Comparison of ENCODE assay signal across 12 cellular contexts in genomic region chr6:16800942-16801341, GRCh38. TPM values are rescaled to one million over a fixed set of nuclear protein-coding genes. Genes with fewer than 3 reads are reported as not detected.
DNase-seq lines count a peak whose midpoint lies in the region; TF ChIP-seq lines count a peak whose summit lies in the region.
"Had no signal": no experiment of that assay in that cellular context is flagged by ENCODE, and none has a peak within 500 bp of the region (broad histone marks: within the 10 kb centered on the region; RNA-seq: fewer than 3 reads in every experiment).

No MANE protein-coding gene starts in this region.

- H3K36me3 ChIP-seq in colonic mucosa = no peaks in the 10 kb centered on the region
- H3K36me3 ChIP-seq: right lobe of liver, uterus had no signal

- H3K9ac ChIP-seq in colonic mucosa (ENCODE audit: low read depth in 2 of 2, low read length in 2 of 2) = no peak overlapping the region

- intact Hi-C loops in colonic mucosa (cut with DNase I) = no loop called here

- H3K27me3 ChIP-seq in colonic mucosa = no peaks in the 10 kb centered on the region
- H3K27me3 ChIP-seq: right lobe of liver, uterus had no signal

- in situ Hi-C loops in KBM-7 (cut with MboI; ENCODE audit: low pct_unique_long_range_greater_than_20kb, low sequenced_read_pairs) = no loop called here

- H3K4me1 ChIP-seq in colonic mucosa = no peaks in the 10 kb centered on the region
- H3K4me1 ChIP-seq: right lobe of liver, uterus had no signal

- no peaks in the 10 kb centered on the region for H3K9me3 ChIP-seq in colonic mucosa
- H3K9me3 ChIP-seq: right lobe of liver, uterus had no signal

- no peak for TF ChIP-seq CTCF in colonic mucosa (IDR thresholded peaks at IDR 0.05)

- no peak overlapping the region for H3K4me3 ChIP-seq in colonic mucosa
- H3K4me3 ChIP-seq: right lobe of liver, uterus had no signal

- no peak overlapping the region for H3K27ac ChIP-seq in colonic mucosa
- H3K27ac ChIP-seq: right lobe of liver had no signal

- DNase-seq in EH (ENCODE audit: low read depth) (peak; percentile 69), KBM-7 (peak; percentile 12), amniotic epithelial cell (ENCODE audit: low read depth) (peak; percentile 40), iris pigment epithelial cell (ENCODE audit: low read depth) (peak; percentile 60), NCI-H446 (lab: John Stamatoyannopoulos, UW) (no peak), colonic mucosa (no peak)
- no peak for DNase-seq in stimulated activated naive CD4-positive, alpha-beta T cell treated with Interleukin-2 at 50 U/mL for 16 hours (lab: John Stamatoyannopoulos, UW)
- DNase-seq: activated naive CD8-positive, alpha-beta T cell treated with anti-CD3 and anti-CD28 coated beads, Interleukin-2, amount 10 ng/mL, durations not matched to agents 7 days and 5 days; endodermal cell; NCI-H2171; right lobe of liver; uterus had no signal

RNA-seq across cellular contexts. Expression of gene ATXN1, which starts 39.7 kb away (rescaled TPM):
- total RNA-seq in colonic mucosa = 10 to 100 TPM; 24.5 to 41.9 TPM

Comparison
In these comparisons a context has a peak if more than half of its experiments do, and no peak if none do; other contexts are left out.
1. DNase-seq: peak in EH (single experiment), KBM-7 (single experiment), amniotic epithelial cell (single experiment) and iris pigment epithelial cell (single experiment); none in NCI-H446 (0 of 2), stimulated activated naive CD4-positive, alpha-beta T cell treated with Interleukin-2 at 50 U/mL for 16 hours (single experiment) and colonic mucosa (single experiment).